17 cellular contexts compared by ENCODE assay signal in the genomic region with DNA sequence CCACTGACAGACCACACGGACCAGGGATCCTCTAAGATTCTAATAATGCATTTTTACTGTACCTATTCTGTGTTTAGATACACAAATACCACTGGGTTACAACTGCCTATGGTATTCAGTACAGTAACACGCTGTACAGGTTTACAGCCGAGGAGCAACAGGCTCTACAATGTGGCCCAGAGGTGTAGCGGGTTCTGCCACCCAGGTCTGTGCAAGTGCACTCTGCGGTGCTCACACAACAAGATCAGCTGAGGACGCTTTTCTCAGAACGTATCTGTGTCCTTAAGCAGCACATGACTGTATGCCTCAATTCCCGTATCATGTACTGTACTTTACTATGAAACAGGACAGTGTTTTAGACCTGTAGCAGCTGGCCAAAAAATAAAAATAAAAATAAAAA. TPM values are rescaled to one million over a fixed set of nuclear protein-coding genes. Genes with fewer than 3 reads are reported as not detected.
DNase-seq lines count a peak whose midpoint lies in the region; ATAC-seq and TF ChIP-seq lines count a peak whose summit lies in the region.
"Had no signal": no experiment of that assay in that cellular context is flagged by ENCODE, and none has a peak within 500 bp of the region (broad histone marks: within the 10 kb centered on the region; RNA-seq: fewer than 3 reads in every experiment).

No MANE protein-coding gene starts in this region.

- H3K9me3 ChIP-seq in left ventricle myocardium inferior (replicated peaks): no peaks in the 10 kb centered on the region
- no peaks in the 10 kb centered on the region for H3K9me3 ChIP-seq in adipocyte (ENCODE audit: control insufficient read depth, low read length)
- no peaks in the 10 kb centered on the region for H3K9me3 ChIP-seq in liver (ENCODE audit: control insufficient read depth in 4 of 4, low read length in 3 of 4)
- H3K9me3 ChIP-seq in suprapubic skin: no peaks in the 10 kb centered on the region
- H3K9me3 ChIP-seq in testis: no peaks in the 10 kb centered on the region
- H3K9me3 ChIP-seq: tibial nerve had no signal

- no peak for DNase-seq in left ventricle myocardium inferior
- no peak for DNase-seq in Right ventricle myocardium superior
- DNase-seq in adipocyte (ENCODE audit: low read depth): no peak
- no peak for DNase-seq in suprapubic skin (ENCODE audit: low spot score in 2 of 2)
- no peak for DNase-seq in COR-L47 (lab: John Stamatoyannopoulos, UW)
- DNase-seq in NCI-H1105 treated with DMSO at 0.1 percent for 48 hours (lab: John Stamatoyannopoulos, UW): no peak
- no peak for DNase-seq in testis
- DNase-seq: effector memory CD4-positive, alpha-beta T cell; NCI-H1930; SHP77 treated with DMSO at 0.1 percent for 48 hours; small intestine; stimulated activated CD4-positive, alpha-beta T cell treated with anti-CD3 and anti-CD28 coated beads, Interleukin-4, amount 100 ng/mL, for 24 hours; T-helper 17 cell had no signal

- TF ChIP-seq RAD21 in liver (IDR thresholded peaks at IDR 0.05): no peak

- H3K9ac ChIP-seq in adipocyte (ENCODE audit: low read length) (peak overlapping the region; percentile 72), liver (ENCODE audit: low read depth in 1 of 2, low read length in 2 of 2) (no peak overlapping the region)

- H3K27ac ChIP-seq in left ventricle myocardium inferior (replicated peaks) (peak overlapping the region; percentile 25), liver (ENCODE audit: low read depth in 1 of 2, low read length in 2 of 2) (peak overlapping the region; percentile 21 to 37), suprapubic skin (peak overlapping the region; percentile 59), testis (no peak overlapping the region)

- ATAC-seq in Right ventricle myocardium superior (ENCODE audit: poor library complexity): no peak
- ATAC-seq: GM12878, T-helper 17 cell, WTC11 had no signal

- H3K4me3 ChIP-seq in left ventricle myocardium inferior (no peak overlapping the region), adipocyte (ENCODE audit: low read length) (no peak overlapping the region), liver (ENCODE audit: low read depth in 1 of 3, low read length in 3 of 3) (no peak overlapping the region), suprapubic skin (no peak overlapping the region), testis (no peak overlapping the region)
- H3K4me3 ChIP-seq: GM12878, tibial nerve had no signal

- no peak for TF ChIP-seq EP300 in suprapubic skin (IDR thresholded peaks at IDR 0.05)

- TF ChIP-seq POLR2A in suprapubic skin (IDR thresholded peaks at IDR 0.05) (no peak), testis (IDR thresholded peaks at IDR 0.05) (no peak)

- H3K4me1 ChIP-seq in left ventricle myocardium inferior (peaks cover 95% of the 10 kb centered on the region), adipocyte (ENCODE audit: control insufficient read depth, insufficient read depth, low read length) (peaks cover 76% of the 10 kb centered on the region), liver (ENCODE audit: control insufficient read depth in 4 of 4, insufficient read depth in 4 of 4, low read length in 3 of 4) (peaks cover 16 to 68% (median 48%) of the 10 kb centered on the region in 4 donors), suprapubic skin (peaks cover 94% of the 10 kb centered on the region), testis (peaks cover 58% of the 10 kb centered on the region)

- TF ChIP-seq CTCF in left ventricle myocardium inferior (IDR thresholded peaks at IDR 0.05; ENCODE audit: borderline replicate concordance): no peak
- TF ChIP-seq CTCF in liver (IDR thresholded peaks at IDR 0.05; ENCODE audit: low read depth, low read length, missing input control): no peak
- no peak for TF ChIP-seq CTCF in suprapubic skin (IDR thresholded peaks at IDR 0.05)
- TF ChIP-seq CTCF in testis (IDR thresholded peaks at IDR 0.05): no peak

- intact Hi-C loops in left ventricle myocardium inferior (cut with micrococcal nuclease): no loop called here
- intact Hi-C loops in Right ventricle myocardium superior (cut with DNase I): no loop called here
- intact Hi-C loops in testis (cut with DNase I; ENCODE audit: low total_unique reads): no loop called here

- 76% methylated on average over 8 of the region's 8 CpGs for WGBS in liver
- 58% methylated on average over 8 of the region's 8 CpGs for WGBS in suprapubic skin
- 64 to 74% methylated on average over 8 of the region's 8 CpGs for WGBS in testis, 2 donors

- H3K27me3 ChIP-seq in left ventricle myocardium inferior (ENCODE audit: low read depth): no peaks in the 10 kb centered on the region
- no peaks in the 10 kb centered on the region for H3K27me3 ChIP-seq in adipocyte (replicated peaks; ENCODE audit: control insufficient read depth, insufficient read depth, low read length)
- H3K27me3 ChIP-seq in liver (ENCODE audit: control insufficient read depth in 4 of 4, insufficient read depth in 4 of 4, low read length in 3 of 4): no peaks in the 10 kb centered on the region
- H3K27me3 ChIP-seq in suprapubic skin: no peaks in the 10 kb centered on the region
- H3K27me3 ChIP-seq in testis: no peaks in the 10 kb centered on the region
- H3K27me3 ChIP-seq: tibial nerve had no signal

- H3K36me3 ChIP-seq in left ventricle myocardium inferior: no peaks in the 10 kb centered on the region
- no peaks in the 10 kb centered on the region for H3K36me3 ChIP-seq in adipocyte (ENCODE audit: control insufficient read depth, insufficient read depth, low read length, severe bottlenecking)
- H3K36me3 ChIP-seq in liver (ENCODE audit: control insufficient read depth in 4 of 4, insufficient read depth in 3 of 4, low read depth in 1 of 4, low read length in 3 of 4): no peaks in the 10 kb centered on the region
- H3K36me3 ChIP-seq in suprapubic skin: no peaks in the 10 kb centered on the region
- H3K36me3 ChIP-seq in testis (ENCODE audit: low read depth, missing control alignments): no peaks in the 10 kb centered on the region
- H3K36me3 ChIP-seq: tibial nerve had no signal

TF ChIP-seq in liver, 16 proteins besides CTCF, POLR2A, EP300 and RAD21:
- TF ChIP-seq GABPA (IDR thresholded peaks at IDR 0.05 in 1 of 2, conservative IDR thresholded peaks at IDR 0.05 in 1 of 2) (no peak), FOXA2 (IDR thresholded peaks at IDR 0.05) (no peak), FOXA1 (IDR thresholded peaks at IDR 0.05) (no peak), NR2F2 (IDR thresholded peaks at IDR 0.05) (no peak), TAF1 (conservative IDR thresholded peaks at IDR 0.05) (no peak), MAX (IDR thresholded peaks at IDR 0.05) (no peak), HNF4G (IDR thresholded peaks at IDR 0.05) (no peak), YY1 (IDR thresholded peaks at IDR 0.05) (no peak), RXRA (IDR thresholded peaks at IDR 0.05) (no peak), ZBTB33 (IDR thresholded peaks at IDR 0.05) (no peak), SP1 (IDR thresholded peaks at IDR 0.05) (no peak)
- TF ChIP-seq, protein P1, sequence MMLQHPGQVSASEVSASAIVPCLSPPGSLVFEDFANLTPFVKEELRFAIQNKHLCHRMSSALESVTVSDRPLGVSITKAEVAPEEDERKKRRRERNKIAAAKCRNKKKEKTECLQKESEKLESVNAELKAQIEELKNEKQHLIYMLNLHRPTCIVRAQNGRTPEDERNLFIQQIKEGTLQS (IDR thresholded peaks at IDR 0.05): no peak

RNA-seq across cellular contexts. Expression of gene ZCCHC14, which starts 6.5 kb away (rescaled TPM):
- 15.9 TPM for total RNA-seq in left ventricle myocardium inferior
- 13.2 TPM for total RNA-seq in Right ventricle myocardium superior
- 10 to 100 TPM in 1 of 2 donors, 1 to 10 TPM in 1; 7.1 to 21.7 TPM for total RNA-seq in liver
- polyA plus RNA-seq in liver: 1 to 10 TPM; 6.3 to 8.9 TPM
- 10 to 100 TPM; 21.8 to 64.0 (median 28.8) TPM for total RNA-seq in suprapubic skin
- 10 to 100 TPM; 82.3 to 94.0 TPM for total RNA-seq in testis
- polyA plus RNA-seq in testis (ENCODE audit: insufficient read depth, low read depth, low replicate concordance): 130 TPM

Comparison
In these comparisons a context has a peak if more than half of its experiments do, and no peak if none do; other contexts are left out.
1. H3K27ac ChIP-seq: peak in left ventricle myocardium inferior (single experiment), liver (2 of 2) and suprapubic skin (single experiment); none in testis (0 of 2).